ENCODE assay signal across 8 cellular contexts in genomic region chr6:27237089-27237723, GRCh38. TPM values are rescaled to one million over a fixed set of nuclear protein-coding genes. Genes with fewer than 3 reads are reported as not detected.
DNase-seq lines count a peak whose midpoint lies in the region; ATAC-seq lines count a peak whose summit lies in the region.

No MANE protein-coding gene starts in this region.

- H3K4me3 Mint-ChIP-seq in activated naive CD8-positive, alpha-beta T cell treated with anti-CD3 and anti-CD28 coated beads, Interleukin-2, amount 50 U/mL, for 24 hours: peak overlapping the region; percentile 71
- H3K4me3 Mint-ChIP-seq in naive B cell: peak overlapping the region in 3 of 8 donors; percentile 25 to 69 (median 60)

- in situ Hi-C loops in G401 (cut with HindIII; ENCODE audit: low sequenced_read_pairs): no loop called here

- DNase-seq in G401 (ENCODE audit: low spot score): peak; percentile 23
- peak; percentile 65 for DNase-seq in NCI-H69 (lab: John Stamatoyannopoulos, UW)
- DNase-seq in activated naive CD8-positive, alpha-beta T cell treated with anti-CD3 and anti-CD28 coated beads, Interleukin-2, amount 50 U/mL, for 24 hours: peak; percentile 71
- DNase-seq in naive B cell: no peak
- DNase-seq in cerebellar nuclear complex (lab: John Stamatoyannopoulos, UW): no peak
- no peak for DNase-seq in sciatic nerve (ENCODE audit: low spot score)
- DNase-seq in hippocampal formation (lab: John Stamatoyannopoulos, UW): no peak

- H3K9me3 Mint-ChIP-seq in activated naive CD8-positive, alpha-beta T cell treated with anti-CD3 and anti-CD28 coated beads, Interleukin-2, amount 50 U/mL, for 24 hours: peaks cover 25% of the 10 kb centered on the region
- peaks cover 3 to 50% (median 37%) of the 10 kb centered on the region in 7 donors for H3K9me3 Mint-ChIP-seq in naive B cell

- intact Hi-C loops in sciatic nerve (cut with DNase I): no loop called here

- peak overlapping the region; percentile 71 for H3K27ac Mint-ChIP-seq in activated naive CD8-positive, alpha-beta T cell treated with anti-CD3 and anti-CD28 coated beads, Interleukin-2, amount 50 U/mL, for 24 hours
- peak overlapping the region in 4 of 6 donors; percentile 6 to 87 (median 68) for H3K27ac Mint-ChIP-seq in naive B cell

- peaks cover 70% of the 10 kb centered on the region for H3K27me3 Mint-ChIP-seq in activated naive CD8-positive, alpha-beta T cell treated with anti-CD3 and anti-CD28 coated beads, Interleukin-2, amount 50 U/mL, for 24 hours
- peaks cover 68 to 80% (median 73%) of the 10 kb centered on the region in 3 donors for H3K27me3 Mint-ChIP-seq in naive B cell

- ATAC-seq in activated naive CD8-positive, alpha-beta T cell treated with anti-CD3 and anti-CD28 coated beads, Interleukin-2, amount 50 U/mL, for 24 hours: peak; percentile 98
- ATAC-seq in naive B cell (ENCODE audit: low read depth in 2 of 2): no peak
- ATAC-seq in HG02840 (IDR thresholded peaks at IDR 0.05; ENCODE audit: low FRiP score, unreplicated experiment): no peak
- ATAC-seq in sciatic nerve: no peak

- H3K36me3 Mint-ChIP-seq in activated naive CD8-positive, alpha-beta T cell treated with anti-CD3 and anti-CD28 coated beads, Interleukin-2, amount 50 U/mL, for 24 hours (ENCODE audit: low read depth): peaks cover 9% of the 10 kb centered on the region
- H3K36me3 Mint-ChIP-seq in naive B cell: peaks cover 26 to 42% of the 10 kb centered on the region in 2 donors

- H3K4me1 Mint-ChIP-seq in activated naive CD8-positive, alpha-beta T cell treated with anti-CD3 and anti-CD28 coated beads, Interleukin-2, amount 50 U/mL, for 24 hours: peaks cover 26% of the 10 kb centered on the region
- peaks cover 10 to 25% (median 15%) of the 10 kb centered on the region in 3 donors for H3K4me1 Mint-ChIP-seq in naive B cell

RNA-seq across cellular contexts. Expression of gene PRSS16, which starts 10.3 kb away (rescaled TPM):
- total RNA-seq in G401 (2014; rRNA removed; shearing (Covaris generic)): 7.3 and 12.9 TPM in 2 replicates
- 1 to 10 TPM in 1 of 6 donors, under 1 TPM in 2, not detected in 3; 0.31 to 1.3 (median 0.76) TPM for polyA plus RNA-seq in naive B cell (ENCODE audit: low read depth in 6 of 6)
- 0.67 TPM for total RNA-seq in sciatic nerve

Comparison
In these comparisons a context has a peak if more than half of its experiments do, and no peak if none do; other contexts are left out.
1. DNase-seq: peak in G401 (single experiment), NCI-H69 (single experiment) and activated naive CD8-positive, alpha-beta T cell treated with anti-CD3 and anti-CD28 coated beads, Interleukin-2, amount 50 U/mL, for 24 hours (single experiment); none in naive B cell (single experiment), cerebellar nuclear complex (0 of 2), sciatic nerve (single experiment) and hippocampal formation (0 of 2).